ENCODE assay signal across 1 cellular context in the genomic region with DNA sequence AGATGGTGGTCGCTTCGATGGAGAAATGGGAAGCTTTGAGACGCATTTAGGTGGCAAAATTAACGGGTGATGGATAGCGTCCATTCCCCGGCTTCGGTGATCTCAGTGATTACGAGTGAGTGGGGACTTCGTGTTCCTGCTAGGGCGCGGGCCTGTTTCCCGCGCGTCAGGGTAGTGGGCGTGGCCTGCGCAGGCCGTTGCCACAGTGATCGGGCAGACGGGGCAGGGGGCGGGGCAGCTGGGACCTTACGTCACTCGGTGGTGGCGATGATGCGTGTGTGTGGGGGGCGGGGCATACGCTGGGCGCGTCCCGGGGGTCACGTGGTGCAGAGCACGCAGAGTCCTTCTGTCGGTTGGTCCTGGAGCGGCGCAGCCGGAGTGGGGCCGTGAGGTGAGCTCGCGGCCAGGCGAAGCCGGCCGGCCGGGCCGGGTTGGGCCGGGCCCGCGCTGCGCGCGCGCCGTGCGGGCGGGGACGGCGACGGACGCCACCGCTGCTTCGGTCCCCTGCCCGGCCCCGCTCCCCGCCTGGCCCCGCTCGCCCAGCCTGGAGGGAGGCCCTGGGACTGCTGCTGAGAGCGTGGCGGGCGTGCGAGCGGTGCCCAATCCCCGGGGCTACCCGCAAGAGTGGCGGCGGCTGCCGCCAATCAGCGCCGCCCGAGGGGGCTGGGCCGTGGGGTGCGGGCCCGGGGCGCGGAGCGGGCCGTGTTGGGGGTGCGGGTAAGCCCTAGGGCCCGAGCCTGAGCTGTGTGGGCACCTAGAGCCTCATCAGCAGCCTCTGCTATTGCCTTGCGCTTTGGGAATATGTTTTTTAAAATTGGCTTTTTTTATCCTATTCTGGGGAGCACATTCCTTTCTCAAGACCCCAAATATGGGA.
A peak's percentile ranks its signal among the peaks of the same experiment; 100 is the strongest.
TF ChIP-seq lines count a peak whose summit lies in the region.

PHF20 (plus strand) TSS at position 327 of the 874 bp plus-strand sequence. CDS start 29,508 bp downstream, outside the sequence.

TF ChIP-seq in HCT116, 20 proteins besides CTCF, POLR2A, EP300 and RAD21 (continued from another document):
- TF ChIP-seq, protein P1, sequence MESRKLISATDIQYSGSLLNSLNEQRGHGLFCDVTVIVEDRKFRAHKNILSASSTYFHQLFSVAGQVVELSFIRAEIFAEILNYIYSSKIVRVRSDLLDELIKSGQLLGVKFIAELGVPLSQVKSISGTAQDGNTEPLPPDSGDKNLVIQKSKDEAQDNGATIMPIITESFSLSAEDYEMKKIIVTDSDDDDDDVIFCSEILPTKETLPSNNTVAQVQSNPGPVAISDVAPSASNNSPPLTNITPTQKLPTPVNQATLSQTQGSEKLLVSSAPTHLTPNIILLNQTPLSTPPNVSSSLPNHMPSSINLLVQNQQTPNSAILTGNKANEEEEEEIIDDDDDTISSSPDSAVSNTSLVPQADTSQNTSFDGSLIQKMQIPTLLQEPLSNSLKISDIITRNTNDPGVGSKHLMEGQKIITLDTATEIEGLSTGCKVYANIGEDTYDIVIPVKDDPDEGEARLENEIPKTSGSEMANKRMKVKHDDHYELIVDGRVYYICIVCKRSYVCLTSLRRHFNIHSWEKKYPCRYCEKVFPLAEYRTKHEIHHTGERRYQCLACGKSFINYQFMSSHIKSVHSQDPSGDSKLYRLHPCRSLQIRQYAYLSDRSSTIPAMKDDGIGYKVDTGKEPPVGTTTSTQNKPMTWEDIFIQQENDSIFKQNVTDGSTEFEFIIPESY (IDR thresholded peaks at IDR 0.05; ENCODE audit: extremely low read depth, insufficient replicate concordance, low read length): no peak
- no peak for TF ChIP-seq ELF1 (IDR thresholded peaks at IDR 0.05; ENCODE audit: borderline replicate concordance, low read depth)
- TF ChIP-seq ATF3 (IDR thresholded peaks at IDR 0.05): no peak
- TF ChIP-seq EZH2 (IDR thresholded peaks at IDR 0.05): no peak
- TF ChIP-seq SRF (IDR thresholded peaks at IDR 0.05; ENCODE audit: low read depth): no peak
- TF ChIP-seq POLR2AphosphoS5 (IDR thresholded peaks at IDR 0.05; ENCODE audit: low read depth, low read length): peak; percentile 74
